37 cellular contexts compared by ENCODE assay signal in the genomic region with DNA sequence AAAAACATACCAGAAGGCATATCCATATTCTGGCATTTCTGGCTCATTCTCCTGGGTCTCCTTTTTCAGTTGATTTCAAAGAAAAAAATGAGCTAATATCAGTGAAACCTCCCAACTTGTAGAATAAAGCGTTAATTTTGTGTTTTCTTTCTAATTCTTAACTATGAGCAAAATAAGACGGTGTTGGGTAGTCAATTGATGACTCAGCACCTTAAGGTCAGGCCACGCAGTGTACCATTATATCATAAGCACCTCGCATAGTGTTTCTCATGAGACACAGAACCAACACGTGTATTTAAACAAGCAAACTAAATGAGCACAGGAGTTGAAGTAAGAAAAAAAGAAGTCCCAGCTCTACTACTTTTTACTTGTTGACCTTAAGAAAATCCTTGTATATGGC.
"Had no signal": no experiment of that assay in that cellular context is flagged by ENCODE, and none has a peak within 500 bp of the region (broad histone marks: within the 10 kb centered on the region; RNA-seq: fewer than 3 reads in every experiment).

No MANE protein-coding gene starts in this region.

- DNase-seq: activated CD4-positive, alpha-beta memory T cell treated with anti-CD3 and anti-CD28 coated beads, Interleukin-2, amount 10 ng/mL, durations not matched to agents 7 days and 5 days; activated CD4-positive, alpha-beta T cell treated with anti-CD3 and anti-CD28 coated beads for 1 hour; activated CD4-positive, alpha-beta T cell treated with anti-CD3 and anti-CD28 coated beads for 36 hours; activated CD4-positive, alpha-beta T cell treated with anti-CD3 and anti-CD28 coated beads for 48 hours; activated CD4-positive, alpha-beta T cell treated with anti-CD3 and anti-CD28 coated beads, Interleukin-2, amount 10 ng/mL, durations not matched to agents 7 days and 5 days; activated CD4-positive, alpha-beta T cell treated with anti-CD3 and anti-CD28 coated beads, Interleukin-2, amount 50 U/mL, for 48 hours; activated CD4-positive, CD25-positive, alpha-beta regulatory T cell; activated CD8-positive, alpha-beta memory T cell treated with anti-CD3 and anti-CD28 coated beads for 24 hours; activated CD8-positive, alpha-beta memory T cell treated with anti-CD3 and anti-CD28 coated beads, Interleukin-2, amount 10 ng/mL, durations not matched to agents 7 days and 5 days; activated CD8-positive, alpha-beta memory T cell treated with anti-CD3 and anti-CD28 coated beads, Interleukin-2, amount 50 U/mL, for 48 hours; activated CD8-positive, alpha-beta T cell treated with anti-CD3 and anti-CD28 coated beads, Interleukin-2, amount 10 ng/mL, durations not matched to agents 7 days and 5 days; activated effector memory CD4-positive, alpha-beta T cell treated with anti-CD3 and anti-CD28 coated beads, Interleukin-2, amount 50 U/mL, for 16 hours; activated gamma-delta T cell treated with Interleukin-2 at 50 U/mL for 16 hours; activated naive CD4-positive, alpha-beta T cell; activated naive CD4-positive, alpha-beta T cell treated with anti-CD3 and anti-CD28 coated beads for 36 hours; activated naive CD4-positive, alpha-beta T cell treated with anti-CD3 and anti-CD28 coated beads, Interleukin-2, amount 50 U/mL, for 16 hours; activated naive CD8-positive, alpha-beta T cell treated with anti-CD3 and anti-CD28 coated beads for 36 hours; activated T-cell treated with anti-CD3 and anti-CD28 coated beads, Interleukin-2, amount 50 U/mL, for 24 hours; activated T-cell treated with anti-CD3 and anti-CD28 coated beads, Interleukin-2, amount 50 U/mL, for 48 hours; adrenal gland; amniotic stem cell; aorta; body of pancreas; brain microvascular endothelial cell; central memory CD4-positive, alpha-beta T cell; T-helper 1 cell; T-helper 2 cell; T-helper 9 cell; WERI-Rb-1 had no signal

- H3K36me3 Mint-ChIP-seq: activated CD8-positive, alpha-beta memory T cell treated with anti-CD3 and anti-CD28 coated beads, Interleukin-2, amount 10 ng/mL, durations not matched to agents 7 days and 5 days; activated naive CD4-positive, alpha-beta T cell treated with anti-CD3 and anti-CD28 coated beads, Interleukin-2, amount 50 U/mL, for 72 hours; activated naive CD8-positive, alpha-beta T cell treated with anti-CD3 and anti-CD28 coated beads for 36 hours had no signal

- H3K4me1 Mint-ChIP-seq: activated CD4-positive, alpha-beta memory T cell treated with anti-CD3 and anti-CD28 coated beads, Interleukin-2, amount 10 ng/mL, durations not matched to agents 7 days and 5 days; activated CD4-positive, alpha-beta T cell treated with anti-CD3 and anti-CD28 coated beads, Interleukin-2, amount 10 ng/mL, durations not matched to agents 7 days and 5 days; activated CD8-positive, alpha-beta memory T cell treated with anti-CD3 and anti-CD28 coated beads, Interleukin-2, amount 10 ng/mL, durations not matched to agents 7 days and 5 days; activated naive CD8-positive, alpha-beta T cell treated with anti-CD3 and anti-CD28 coated beads for 36 hours; activated T-helper 17 cell treated with anti-CD3 and anti-CD28 coated beads, Interleukin-2, amount 50 U/mL, for 72 hours had no signal

- H3K4me3 ChIP-seq: adrenal gland, body of pancreas, breast epithelium had no signal

- H3K9me3 Mint-ChIP-seq: activated CD4-positive, alpha-beta memory T cell treated with anti-CD3 and anti-CD28 coated beads, Interleukin-2, amount 10 ng/mL, durations not matched to agents 7 days and 5 days; activated CD4-positive, alpha-beta T cell treated with anti-CD3 and anti-CD28 coated beads, Interleukin-2, amount 10 ng/mL, durations not matched to agents 7 days and 5 days; activated T-cell treated with anti-CD3 and anti-CD28 coated beads, Interleukin-2, amount 50 U/mL, for 24 hours had no signal

- H3K27ac ChIP-seq: adrenal gland, body of pancreas, brain microvascular endothelial cell, breast epithelium, WERI-Rb-1 had no signal

- H3K4me3 Mint-ChIP-seq: activated CD4-positive, alpha-beta memory T cell treated with anti-CD3 and anti-CD28 coated beads, Interleukin-2, amount 10 ng/mL, durations not matched to agents 7 days and 5 days; activated CD4-positive, alpha-beta T cell treated with anti-CD3 and anti-CD28 coated beads for 36 hours; activated CD4-positive, alpha-beta T cell treated with anti-CD3 and anti-CD28 coated beads, Interleukin-2, amount 10 ng/mL, durations not matched to agents 7 days and 5 days; activated CD8-positive, alpha-beta memory T cell treated with anti-CD3 and anti-CD28 coated beads, Interleukin-2, amount 10 ng/mL, durations not matched to agents 7 days and 5 days; activated CD8-positive, alpha-beta T cell treated with anti-CD3 and anti-CD28 coated beads, Interleukin-2, amount 10 ng/mL, durations not matched to agents 7 days and 5 days; activated naive CD4-positive, alpha-beta T cell treated with anti-CD3 and anti-CD28 coated beads for 36 hours; activated naive CD8-positive, alpha-beta T cell treated with anti-CD3 and anti-CD28 coated beads for 36 hours; activated T-cell treated with anti-CD3 and anti-CD28 coated beads, Interleukin-2, amount 50 U/mL, for 24 hours; activated T-helper 17 cell treated with anti-CD3 and anti-CD28 coated beads, Interleukin-2, amount 50 U/mL, for 72 hours; T-helper 1 cell treated with Interleukin-12 subunit alpha and Interleukin-12 subunit beta and Interleukin-4 antibody, amounts not matched to agents 30 μg/mL and 1 μg/mL, for 36 hours; T-helper 2 cell treated with Interferon-gamma antibody and Interleukin-4, amounts not matched to agents 5 μg/mL and 100 μg/mL, for 36 hours; WTC11 had no signal

- H3K36me3 ChIP-seq: adrenal gland, brain microvascular endothelial cell, breast epithelium, WERI-Rb-1 had no signal

- FAIRE-seq: astrocyte had no signal

- H3K9me3 ChIP-seq: adrenal gland, body of pancreas, breast epithelium had no signal

- H3K27me3 ChIP-seq: adrenal gland, body of pancreas, brain microvascular endothelial cell, breast epithelium had no signal

- H3K27ac Mint-ChIP-seq: activated CD4-positive, alpha-beta memory T cell treated with anti-CD3 and anti-CD28 coated beads, Interleukin-2, amount 10 ng/mL, durations not matched to agents 7 days and 5 days; activated CD4-positive, alpha-beta T cell treated with anti-CD3 and anti-CD28 coated beads for 36 hours; activated CD4-positive, alpha-beta T cell treated with anti-CD3 and anti-CD28 coated beads, Interleukin-2, amount 10 ng/mL, durations not matched to agents 7 days and 5 days; activated CD8-positive, alpha-beta memory T cell treated with anti-CD3 and anti-CD28 coated beads, Interleukin-2, amount 10 ng/mL, durations not matched to agents 7 days and 5 days; activated CD8-positive, alpha-beta T cell treated with anti-CD3 and anti-CD28 coated beads, Interleukin-2, amount 10 ng/mL, durations not matched to agents 7 days and 5 days; activated naive CD4-positive, alpha-beta T cell treated with anti-CD3 and anti-CD28 coated beads for 36 hours; activated naive CD4-positive, alpha-beta T cell treated with anti-CD3 and anti-CD28 coated beads, Interleukin-2, amount 50 U/mL, for 72 hours; activated naive CD8-positive, alpha-beta T cell treated with anti-CD3 and anti-CD28 coated beads for 36 hours; activated T-cell treated with anti-CD3 and anti-CD28 coated beads, Interleukin-2, amount 50 U/mL, for 24 hours; activated T-helper 17 cell treated with anti-CD3 and anti-CD28 coated beads, Interleukin-2, amount 50 U/mL, for 72 hours; T-helper 1 cell treated with Interleukin-12 subunit alpha and Interleukin-12 subunit beta and Interleukin-4 antibody, amounts not matched to agents 30 μg/mL and 1 μg/mL, for 36 hours; T-helper 2 cell treated with Interferon-gamma antibody and Interleukin-4, amounts not matched to agents 5 μg/mL and 100 μg/mL, for 36 hours; WTC11 had no signal

- H3K27me3 Mint-ChIP-seq: activated CD4-positive, alpha-beta memory T cell treated with anti-CD3 and anti-CD28 coated beads, Interleukin-2, amount 10 ng/mL, durations not matched to agents 7 days and 5 days; activated CD4-positive, alpha-beta T cell treated with anti-CD3 and anti-CD28 coated beads for 36 hours; activated CD4-positive, alpha-beta T cell treated with anti-CD3 and anti-CD28 coated beads, Interleukin-2, amount 10 ng/mL, durations not matched to agents 7 days and 5 days; activated CD8-positive, alpha-beta memory T cell treated with anti-CD3 and anti-CD28 coated beads, Interleukin-2, amount 10 ng/mL, durations not matched to agents 7 days and 5 days; activated naive CD8-positive, alpha-beta T cell treated with anti-CD3 and anti-CD28 coated beads for 36 hours; activated T-cell treated with anti-CD3 and anti-CD28 coated beads, Interleukin-2, amount 50 U/mL, for 24 hours; activated T-helper 17 cell treated with anti-CD3 and anti-CD28 coated beads, Interleukin-2, amount 50 U/mL, for 72 hours had no signal

- H3K4me1 ChIP-seq: breast epithelium had no signal

- ATAC-seq: activated CD4-positive, alpha-beta T cell treated with anti-CD3 and anti-CD28 coated beads for 36 hours; activated CD4-positive, CD25-positive, alpha-beta regulatory T cell treated with anti-CD3 and anti-CD28 coated beads, Interleukin-2, amount 50 U/mL, for 24 hours; activated CD8-positive, alpha-beta memory T cell treated with anti-CD3 and anti-CD28 coated beads, Interleukin-2, amount 10 ng/mL, durations not matched to agents 7 days and 5 days; activated CD8-positive, alpha-beta T cell treated with anti-CD3 and anti-CD28 coated beads, Interleukin-2, amount 10 ng/mL, durations not matched to agents 7 days and 5 days; activated naive CD4-positive, alpha-beta T cell treated with anti-CD3 and anti-CD28 coated beads, Interleukin-2, amount 50 U/mL, for 72 hours; activated T-helper 17 cell treated with anti-CD3 and anti-CD28 coated beads, Interleukin-2, amount 50 U/mL, for 72 hours; body of pancreas; WTC11 had no signal
